16 cellular contexts compared by ENCODE assay signal in the genomic region with DNA sequence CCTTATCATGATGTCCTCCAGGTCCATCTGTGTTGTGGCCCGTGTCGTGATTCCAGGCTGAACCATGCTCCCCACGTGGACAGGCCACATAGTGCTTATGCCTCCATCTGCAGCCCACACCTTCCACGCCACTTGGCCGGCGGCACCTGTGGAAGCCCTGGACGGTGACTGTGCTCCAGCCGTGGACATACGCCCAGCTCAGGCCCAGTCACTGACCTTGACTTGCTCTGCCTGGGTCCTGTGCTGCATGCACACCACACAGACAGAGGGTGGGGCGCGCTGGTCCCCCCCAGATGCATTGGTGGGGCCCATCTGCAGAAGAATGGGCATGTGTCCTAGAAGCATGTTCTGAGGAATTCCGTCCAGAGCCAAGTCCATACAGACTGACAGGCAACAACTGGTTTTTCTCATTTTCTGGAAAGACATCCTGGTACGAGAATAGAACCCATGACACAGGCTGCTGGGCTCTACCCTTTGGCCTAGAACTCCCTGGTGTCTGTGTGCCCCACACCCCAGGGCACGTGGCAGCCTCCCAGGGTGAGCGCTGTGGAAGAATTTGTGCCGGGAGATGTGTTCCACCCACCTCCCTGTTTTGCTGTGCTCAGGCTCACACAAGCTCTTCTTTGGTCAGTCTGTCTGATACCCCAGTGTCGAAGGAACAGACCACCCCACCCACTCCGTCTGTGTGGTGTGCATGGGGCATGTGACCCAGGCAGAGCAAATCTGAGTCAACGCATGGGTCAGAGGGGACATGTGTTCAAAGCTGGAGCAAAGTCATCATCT.
"Had no signal": no experiment of that assay in that cellular context is flagged by ENCODE, and none has a peak within 500 bp of the region (broad histone marks: within the 10 kb centered on the region; RNA-seq: fewer than 3 reads in every experiment).

No MANE protein-coding gene starts in this region.

- ATAC-seq: activated CD8-positive, alpha-beta T cell treated with anti-CD3 and anti-CD28 coated beads for 36 hours; naive thymus-derived CD8-positive, alpha-beta T cell; right cardiac atrium had no signal

- H3K4me1 ChIP-seq: SJCRH30 had no signal

- H3K27me3 ChIP-seq: SJCRH30, thyroid gland, vagina had no signal

- DNase-seq: activated CD4-positive, alpha-beta T cell treated with anti-CD3 and anti-CD28 coated beads for 1 hour; activated CD8-positive, alpha-beta memory T cell treated with anti-CD3 and anti-CD28 coated beads, Interleukin-2, amount 50 U/mL, for 48 hours; activated CD8-positive, alpha-beta T cell treated with anti-CD3 and anti-CD28 coated beads for 36 hours; activated naive CD4-positive, alpha-beta T cell treated with Interleukin-2 at 50 U/mL for 16 hours; central memory CD4-positive, alpha-beta T cell; endodermal cell; erythroblast; hippocampal formation; naive thymus-derived CD8-positive, alpha-beta T cell; SJCRH30; stimulated activated CD4-positive, alpha-beta T cell treated with anti-CD3 and anti-CD28 coated beads, Interleukin-2, amount 100 ng/mL, for 24 hours; stimulated activated naive CD4-positive, alpha-beta T cell; SW 1271; thyroid gland had no signal

- H3K9me3 ChIP-seq: SJCRH30, thyroid gland, vagina had no signal

- H3K36me3 ChIP-seq: vagina had no signal

- H3K27ac ChIP-seq: SJCRH30, thyroid gland, vagina had no signal

- H3K4me3 ChIP-seq: SJCRH30, thyroid gland, vagina had no signal
